Comparison of ENCODE assay signal across 30 cellular contexts in genomic region chr10:118595064-118595420, GRCh38. TPM values are rescaled to one million over a fixed set of nuclear protein-coding genes. Genes with fewer than 3 reads are reported as not detected.
A peak's percentile ranks its signal among the peaks of the same experiment; 100 is the strongest.
DNase-seq lines count a peak whose midpoint lies in the region; ATAC-seq and TF ChIP-seq lines count a peak whose summit lies in the region.
"Had no signal": no experiment of that assay in that cellular context is flagged by ENCODE, and none has a peak within 500 bp of the region (broad histone marks: within the 10 kb centered on the region; RNA-seq: fewer than 3 reads in every experiment).

No MANE protein-coding gene starts in this region.

- no peak for TF ChIP-seq CTCF in right atrium auricular region (IDR thresholded peaks at IDR 0.05)

- POLR2A ChIA-PET in CD4-positive, alpha-beta memory T cell (lab: Charles Lee; ENCODE audit: partially characterized antibody) = no interaction called here
- POLR2A ChIA-PET in naive thymus-derived CD4-positive, alpha-beta T cell (lab: Charles Lee) = no interaction called here

- ATAC-seq in activated T-helper 17 cell treated with anti-CD3 and anti-CD28 coated beads, Interleukin-2, amount 50 U/mL, for 72 hours (replicated peaks) = no peak
- no peak for ATAC-seq in naive thymus-derived CD4-positive, alpha-beta T cell
- no peak for ATAC-seq in HG02870 (IDR thresholded peaks at IDR 0.05; ENCODE audit: unreplicated experiment)

- H3K9ac ChIP-seq in ES-I3 (ENCODE audit: low read depth, low read length) = peak overlapping the region; percentile 38; the same call in 1 of the 2 replicates
- H3K9ac ChIP-seq: GM23248 had no signal

- peaks cover 0 to 10% (median 3%) of the 10 kb centered on the region in 8 donors for H3K9me3 Mint-ChIP-seq in CD4-positive, alpha-beta memory T cell
- no peaks in the 10 kb centered on the region for H3K9me3 Mint-ChIP-seq in activated T-helper 17 cell treated with anti-CD3 and anti-CD28 coated beads, Interleukin-2, amount 50 U/mL, for 72 hours
- peaks cover 0 to 9% (median 0%) of the 10 kb centered on the region in 11 donors for H3K9me3 Mint-ChIP-seq in naive thymus-derived CD4-positive, alpha-beta T cell
- H3K9me3 Mint-ChIP-seq: activated B cell treated with CpG ODN at 0.5 μM for 24 hours; activated T-helper 2 cell treated with anti-CD3 and anti-CD28 coated beads, Interferon-gamma antibody, Interleukin-2, Interleukin-4, amounts not matched to agents 10 μg/mL and 5 μg/mL and 100 μg/mL, durations not matched to agents 14 hours and 24 hours and 36 hours; central memory CD8-positive, alpha-beta T cell had no signal

- no peaks in the 10 kb centered on the region for H3K36me3 ChIP-seq in CD4-positive, alpha-beta memory T cell (ENCODE audit: insufficient read depth, low read length)
- H3K36me3 ChIP-seq in ES-I3 (ENCODE audit: insufficient read depth, low read length) (no peaks in the 10 kb centered on the region), right atrium auricular region (no peaks in the 10 kb centered on the region)
- no peaks in the 10 kb centered on the region for H3K36me3 ChIP-seq in naive thymus-derived CD4-positive, alpha-beta T cell (ENCODE audit: control insufficient read depth in 2 of 3, insufficient read depth in 3 of 3, low read length in 3 of 3)
- H3K36me3 ChIP-seq: gastroesophageal sphincter, pancreas, spleen, suprapubic skin had no signal

- H3K27me3 Mint-ChIP-seq in CD4-positive, alpha-beta memory T cell = peaks cover 44% of the 10 kb centered on the region in 2 donors
- H3K27me3 Mint-ChIP-seq in activated T-helper 17 cell treated with anti-CD3 and anti-CD28 coated beads, Interleukin-2, amount 50 U/mL, for 72 hours = peaks cover 52% of the 10 kb centered on the region
- peaks cover 54 to 69% (median 68%) of the 10 kb centered on the region in 5 donors for H3K27me3 Mint-ChIP-seq in naive thymus-derived CD4-positive, alpha-beta T cell

- H3K27ac ChIP-seq in CD4-positive, alpha-beta memory T cell (ENCODE audit: low read depth, low read length) = no peak overlapping the region
- no peak overlapping the region for H3K27ac ChIP-seq in naive thymus-derived CD4-positive, alpha-beta T cell (ENCODE audit: low read depth, low read length)
- H3K27ac ChIP-seq in right atrium auricular region = no peak overlapping the region
- H3K27ac ChIP-seq: C4-2B, gastroesophageal sphincter, GM23248, pancreas, SK-N-MC, spleen, suprapubic skin had no signal

- peaks cover 8 to 34% (median 14%) of the 10 kb centered on the region in 4 donors for H3K4me1 Mint-ChIP-seq in CD4-positive, alpha-beta memory T cell
- peaks cover 7% of the 10 kb centered on the region for H3K4me1 Mint-ChIP-seq in activated T-helper 17 cell treated with anti-CD3 and anti-CD28 coated beads, Interleukin-2, amount 50 U/mL, for 72 hours
- peaks cover 9 to 37% (median 27%) of the 10 kb centered on the region in 7 donors for H3K4me1 Mint-ChIP-seq in naive thymus-derived CD4-positive, alpha-beta T cell

- intact Hi-C loops in CD4-positive, alpha-beta memory T cell (cut with micrococcal nuclease) = loop anchor here (10.0 kb wide), 1 partner anchor 70 kb away; no protein-coding TSS in a partner anchor
- intact Hi-C loops in naive thymus-derived CD4-positive, alpha-beta T cell (cut with micrococcal nuclease) = loop anchor here (2.0 to 5.0 kb wide), 2 partner anchors 64 to 1058 kb away; no protein-coding TSS in a partner anchor

- peaks cover 17% of the 10 kb centered on the region for H3K4me1 ChIP-seq in CD4-positive, alpha-beta memory T cell (ENCODE audit: insufficient read depth, low read length)
- H3K4me1 ChIP-seq in ES-I3 (ENCODE audit: insufficient read depth, low read length) (no peaks in the 10 kb centered on the region; the same call in 1 of the 2 replicates), right atrium auricular region (no peaks in the 10 kb centered on the region)
- peaks cover 0 to 17% of the 10 kb centered on the region in 2 donors for H3K4me1 ChIP-seq in naive thymus-derived CD4-positive, alpha-beta T cell (ENCODE audit: control insufficient read depth in 2 of 2, insufficient read depth in 2 of 2, low read length in 2 of 2)

- no peak for DNase-seq in CD4-positive, alpha-beta memory T cell
- DNase-seq in naive thymus-derived CD4-positive, alpha-beta T cell = peak in 1 of 9 donors; percentile 5
- DNase-seq in NCI-H1436 treated with DMSO at 0.1 percent for 48 hours (lab: John Stamatoyannopoulos, UW) = no peak
- DNase-seq in right atrium auricular region (ENCODE audit: low spot score) = no peak
- no peak for DNase-seq in stimulated activated CD8-positive, alpha-beta memory T cell treated with anti-CD3 and anti-CD28 coated beads, Interleukin-4, amount 100 ng/mL, for 48 hours
- DNase-seq: activated B cell treated with CpG ODN at 0.5 μM for 24 hours, EL, hippocampal formation, Karpas-422, naive B cell, NCI-H1694, NCI-H2171, spleen, T-helper 9 cell had no signal

- no peak overlapping the region for H3K4me3 ChIP-seq in CD4-positive, alpha-beta memory T cell (ENCODE audit: low read length in 2 of 2)
- H3K4me3 ChIP-seq in naive thymus-derived CD4-positive, alpha-beta T cell (ENCODE audit: low read length) = no peak overlapping the region
- no peak overlapping the region for H3K4me3 ChIP-seq in right atrium auricular region
- H3K4me3 ChIP-seq: gastroesophageal sphincter, GM23248, SK-N-MC, spleen, suprapubic skin had no signal

- H3K36me3 Mint-ChIP-seq in CD4-positive, alpha-beta memory T cell = no peaks in the 10 kb centered on the region
- no peaks in the 10 kb centered on the region for H3K36me3 Mint-ChIP-seq in activated T-helper 17 cell treated with anti-CD3 and anti-CD28 coated beads, Interleukin-2, amount 50 U/mL, for 72 hours (ENCODE audit: low read depth)
- H3K36me3 Mint-ChIP-seq in naive thymus-derived CD4-positive, alpha-beta T cell = peaks cover 0 to 3% (median 0%) of the 10 kb centered on the region in 5 donors

- peak overlapping the region in 5 of 8 donors; percentile 50 to 70 (median 52) for H3K4me3 Mint-ChIP-seq in CD4-positive, alpha-beta memory T cell
- H3K4me3 Mint-ChIP-seq in activated T-helper 17 cell treated with anti-CD3 and anti-CD28 coated beads, Interleukin-2, amount 50 U/mL, for 72 hours = peak overlapping the region; percentile 22
- peak overlapping the region in 8 of 10 donors; percentile 43 to 75 (median 64) for H3K4me3 Mint-ChIP-seq in naive thymus-derived CD4-positive, alpha-beta T cell
- H3K4me3 Mint-ChIP-seq: activated B cell treated with CpG ODN at 0.5 μM for 24 hours; activated naive CD8-positive, alpha-beta T cell treated with anti-CD3 and anti-CD28 coated beads for 36 hours; central memory CD8-positive, alpha-beta T cell had no signal

- H3K27ac Mint-ChIP-seq in CD4-positive, alpha-beta memory T cell = no peak overlapping the region
- H3K27ac Mint-ChIP-seq in activated T-helper 17 cell treated with anti-CD3 and anti-CD28 coated beads, Interleukin-2, amount 50 U/mL, for 72 hours = no peak overlapping the region
- H3K27ac Mint-ChIP-seq in naive thymus-derived CD4-positive, alpha-beta T cell = peak overlapping the region in 1 of 9 donors; percentile 46
- H3K27ac Mint-ChIP-seq: activated B cell treated with CpG ODN at 0.5 μM for 24 hours; activated naive CD8-positive, alpha-beta T cell treated with anti-CD3 and anti-CD28 coated beads for 36 hours; activated T-helper 2 cell treated with anti-CD3 and anti-CD28 coated beads, Interferon-gamma antibody, Interleukin-2, Interleukin-4, amounts not matched to agents 10 μg/mL and 5 μg/mL and 100 μg/mL, durations not matched to agents 14 hours and 24 hours and 36 hours; naive B cell had no signal

- CTCF ChIA-PET in CD4-positive, alpha-beta memory T cell (lab: Charles Lee; ENCODE audit: partially characterized antibody) = interaction anchor here (1.3 to 4.4 kb wide), 7 partner anchors 11 to 131 kb away, joined by 3 to 35 read pairs (median 4); no protein-coding TSS in a partner anchor
- CTCF ChIA-PET in naive thymus-derived CD4-positive, alpha-beta T cell (lab: Charles Lee) = interaction anchor here (0.8 to 2.1 kb wide), 4 partner anchors 26 to 124 kb away, joined by 3 to 13 read pairs (median 4); no protein-coding TSS in a partner anchor

- H3K9me3 ChIP-seq in CD4-positive, alpha-beta memory T cell (ENCODE audit: control insufficient read depth in 1 of 2, low read length in 2 of 2) = no peaks in the 10 kb centered on the region
- no peaks in the 10 kb centered on the region for H3K9me3 ChIP-seq in ES-I3 (ENCODE audit: control insufficient read depth, insufficient read depth, low read length)
- peaks cover 0 to 6% (median 0%) of the 10 kb centered on the region in 3 experiments for H3K9me3 ChIP-seq in naive thymus-derived CD4-positive, alpha-beta T cell (ENCODE audit: control insufficient read depth in 2 of 3, low read length in 3 of 3)
- H3K9me3 ChIP-seq in right atrium auricular region = no peaks in the 10 kb centered on the region
- H3K9me3 ChIP-seq: pancreas, suprapubic skin had no signal

- peaks cover 17% of the 10 kb centered on the region for H3K27me3 ChIP-seq in CD4-positive, alpha-beta memory T cell (ENCODE audit: insufficient read depth, low read length)
- peaks cover 0 to 17% of the 10 kb centered on the region in 2 donors for H3K27me3 ChIP-seq in naive thymus-derived CD4-positive, alpha-beta T cell (ENCODE audit: control insufficient read depth in 2 of 2, insufficient read depth in 2 of 2, low read length in 2 of 2)
- H3K27me3 ChIP-seq in right atrium auricular region = peaks cover 17 to 23% of the 10 kb centered on the region in 2 donors

RNA-seq across cellular contexts. Expression of gene PRLHR, which starts 0.4 kb away (rescaled TPM):
- total RNA-seq in CD4-positive, alpha-beta memory T cell = not detected
- polyA plus RNA-seq in CD4-positive, alpha-beta memory T cell = not detected
- not detected for total RNA-seq in activated T-helper 17 cell treated with anti-CD3 and anti-CD28 coated beads, Interleukin-2, amount 50 U/mL, for 72 hours
- total RNA-seq in naive thymus-derived CD4-positive, alpha-beta T cell = not detected
- polyA plus RNA-seq in naive thymus-derived CD4-positive, alpha-beta T cell = not detected
- not detected for total RNA-seq in right atrium auricular region
- total RNA-seq: activated B cell treated with CpG ODN at 0.5 μM for 24 hours; activated naive CD8-positive, alpha-beta T cell treated with anti-CD3 and anti-CD28 coated beads for 36 hours; activated T-helper 2 cell treated with anti-CD3 and anti-CD28 coated beads, Interferon-gamma antibody, Interleukin-2, Interleukin-4, amounts not matched to agents 10 μg/mL and 5 μg/mL and 100 μg/mL, durations not matched to agents 14 hours and 24 hours and 36 hours; dermis blood vessel endothelial cell; GM23248; HepG2; left ventricle myocardium superior; spleen; suprapubic skin had no signal
- polyA plus RNA-seq: AG04450, GM23248, HepG2, spleen had no signal
